Comparison of ENCODE assay signal across 8 cellular contexts in genomic region chr2:113791697-113792590, GRCh38. TPM values are rescaled to one million over a fixed set of nuclear protein-coding genes. Genes with fewer than 3 reads are reported as not detected.
A peak's percentile ranks its signal among the peaks of the same experiment; 100 is the strongest.
DNase-seq lines count a peak whose midpoint lies in the region; ATAC-seq and TF ChIP-seq lines count a peak whose summit lies in the region.

No MANE protein-coding gene starts in this region.

- TF ChIP-seq POLR2A in tibial nerve (IDR thresholded peaks at IDR 0.05): no peak

- no peak for TF ChIP-seq EP300 in tibial nerve (IDR thresholded peaks at IDR 0.05)

- no peak overlapping the region for H4K12ac ChIP-seq in trophoblast cell (ENCODE audit: low read depth, low read length)

- no peaks in the 10 kb centered on the region for H3K27me3 Mint-ChIP-seq in Caco-2 (ENCODE audit: insufficient read depth, unreplicated experiment)

- CTCF ChIA-PET in Caco-2 (lab: Charles Lee): no interaction called here

- no peak overlapping the region for H2AFZ ChIP-seq in trophoblast cell (ENCODE audit: insufficient read depth, low read length, poor library complexity)

- H3K4me1 ChIP-seq in Caco-2: peaks cover 41% of the 10 kb centered on the region
- H3K4me1 ChIP-seq in trophoblast cell (ENCODE audit: control insufficient read depth in 1 of 2, insufficient read depth in 2 of 2, low read length in 2 of 2): no peaks in the 10 kb centered on the region
- H3K4me1 ChIP-seq in tibial nerve: no peaks in the 10 kb centered on the region

- H3K4me1 Mint-ChIP-seq in Caco-2 (ENCODE audit: low read depth, unreplicated experiment): peaks cover 34% of the 10 kb centered on the region

- H2BK12ac ChIP-seq in trophoblast cell (ENCODE audit: low read length): no peak overlapping the region

- H3K79me1 ChIP-seq in trophoblast cell (ENCODE audit: low read length): no peaks in the 10 kb centered on the region

- H3K9ac ChIP-seq in trophoblast cell (ENCODE audit: low read length): no peak overlapping the region

- DNase-seq in GM06990 (ENCODE audit: extremely low read depth, insufficient read length) (peak; percentile 16), epithelial cell of proximal tubule (ENCODE audit: low read depth) (peak; percentile 99), Caco-2 (no peak), trophoblast cell (no peak), tibial nerve (ENCODE audit: low spot score in 2 of 2) (no peak), H4 (ENCODE audit: low spot score) (no peak)

- BruUV-seq in Caco-2 (replicated peaks; lab: Mats Ljungman, UMichigan): no TSS peak

- H3K9me3 ChIP-seq in Caco-2 (no peaks in the 10 kb centered on the region), trophoblast cell (ENCODE audit: insufficient read depth, low read depth, low read length) (no peaks in the 10 kb centered on the region), tibial nerve (no peaks in the 10 kb centered on the region)

- no peak overlapping the region for H3K18ac ChIP-seq in trophoblast cell (ENCODE audit: low read length)

- H4K91ac ChIP-seq in trophoblast cell (ENCODE audit: low read depth, low read length): no peak overlapping the region

- H3K14ac ChIP-seq in trophoblast cell (ENCODE audit: low read length): no peak overlapping the region

- no peak overlapping the region for H3K4me3 Mint-ChIP-seq in Caco-2 (ENCODE audit: unreplicated experiment)

- H3K36me3 ChIP-seq in GM06990 (ENCODE audit: control insufficient read depth, insufficient read depth, low read length) (no peaks in the 10 kb centered on the region), Caco-2 (ENCODE audit: control insufficient read depth, insufficient read depth, low read length) (no peaks in the 10 kb centered on the region), trophoblast cell (ENCODE audit: control insufficient read depth in 1 of 2, insufficient read depth in 2 of 2, low read length in 2 of 2) (no peaks in the 10 kb centered on the region), tibial nerve (no peaks in the 10 kb centered on the region)

- H3K4me3 ChIP-seq in GM06990 (replicated peaks; ENCODE audit: low read depth, low read length): no peak overlapping the region
- no peak overlapping the region for H3K4me3 ChIP-seq in epithelial cell of proximal tubule (ENCODE audit: low read depth, low read length)
- no peak overlapping the region for H3K4me3 ChIP-seq in Caco-2 (ENCODE audit: low read depth, low read length)
- no peak overlapping the region for H3K4me3 ChIP-seq in trophoblast cell (ENCODE audit: low read depth, low read length)
- no peak overlapping the region for H3K4me3 ChIP-seq in tibial nerve

- TF ChIP-seq CTCF in GM06990 (IDR thresholded peaks at IDR 0.05; ENCODE audit: insufficient read depth, low read length, poor library complexity, severe bottlenecking): no peak
- TF ChIP-seq CTCF in epithelial cell of proximal tubule (conservative IDR thresholded peaks at IDR 0.05; ENCODE audit: low read depth, low read length): no peak
- TF ChIP-seq CTCF in Caco-2 (IDR thresholded peaks at IDR 0.05; ENCODE audit: insufficient read depth in 1 of 2, low read depth in 1 of 2, low read length in 1 of 2, severe bottlenecking in 1 of 2, unreplicated experiment in 1 of 2): no peak
- no peak for TF ChIP-seq CTCF in tibial nerve (IDR thresholded peaks at IDR 0.05)

- ATAC-seq in GM21367 (IDR thresholded peaks at IDR 0.05; ENCODE audit: unreplicated experiment) (peak; percentile 89), HG03571 (IDR thresholded peaks at IDR 0.05; ENCODE audit: unreplicated experiment) (peak; percentile 95)

- H3K27me3 ChIP-seq in GM06990 (replicated peaks; ENCODE audit: control insufficient read depth, insufficient read depth, low read length) (no peaks in the 10 kb centered on the region), Caco-2 (replicated peaks; ENCODE audit: control insufficient read depth, insufficient read depth, low read length) (no peaks in the 10 kb centered on the region), trophoblast cell (ENCODE audit: insufficient read depth, low read length) (no peaks in the 10 kb centered on the region), tibial nerve (no peaks in the 10 kb centered on the region)

- H3K27ac Mint-ChIP-seq in Caco-2 (ENCODE audit: unreplicated experiment): no peak overlapping the region

- no peak overlapping the region for H3K23ac ChIP-seq in trophoblast cell (ENCODE audit: low read length)

- no peak overlapping the region for H3K4ac ChIP-seq in trophoblast cell (ENCODE audit: low read depth, low read length)

- H3K9me3 Mint-ChIP-seq in Caco-2 (ENCODE audit: unreplicated experiment): peaks cover 13% of the 10 kb centered on the region

- H3K36me3 Mint-ChIP-seq in Caco-2 (ENCODE audit: insufficient read depth, unreplicated experiment): peaks cover 6% of the 10 kb centered on the region

- POLR2A ChIA-PET in Caco-2 (lab: Charles Lee): interaction anchor here (0.6 kb wide), 1 partner anchor 71 kb away, joined by 5 read pairs; no protein-coding TSS in a partner anchor

- H3K4me2 ChIP-seq in trophoblast cell (ENCODE audit: low read length): no peak overlapping the region

- H2AK5ac ChIP-seq in trophoblast cell (ENCODE audit: low read length): no peak overlapping the region

- intact Hi-C loops in Caco-2 (cut with micrococcal nuclease; ENCODE audit: unreplicated experiment): no loop called here

- no peak overlapping the region for H3K27ac ChIP-seq in trophoblast cell (ENCODE audit: low read depth, low read length)
- H3K27ac ChIP-seq in tibial nerve: no peak overlapping the region

- WGBS in trophoblast cell (ENCODE audit: extremely low coverage, insufficient coverage, insufficient read length): no CpG with 5 or more reads among the region's 5 CpGs
- WGBS in tibial nerve, 2 donors: 56 to 61% methylated on average over 5 of the region's 5 CpGs

- H4K8ac ChIP-seq in trophoblast cell (ENCODE audit: low read depth, low read length): no peak overlapping the region

- no peaks in the 10 kb centered on the region for H3K79me2 ChIP-seq in trophoblast cell (ENCODE audit: control insufficient read depth, insufficient read depth, low read length, poor library complexity)

- H2BK120ac ChIP-seq in trophoblast cell (ENCODE audit: insufficient read depth, low read length, poor library complexity): no peak overlapping the region

- no peak overlapping the region for H2BK5ac ChIP-seq in trophoblast cell (ENCODE audit: low read depth, low read length, poor library complexity)

RNA-seq across cellular contexts. Expression of gene SLC35F5, which starts 35.5 kb away (rescaled TPM):
- total RNA-seq in epithelial cell of proximal tubule: 64.7 and 76.0 TPM in 2 replicates
- 140 and 149 TPM in 2 replicates for total RNA-seq in Caco-2 (2022)
- 26.0 and 28.2 TPM in 2 replicates for polyA plus RNA-seq in trophoblast cell (2013)
- total RNA-seq in tibial nerve: 10 to 100 TPM; 55.5 to 72.2 (median 61.5) TPM
- 41.7 and 56.8 TPM in 2 replicates for total RNA-seq in H4 (2014; rRNA removed; shearing (Covaris generic))

Comparison
In these comparisons a context has a peak if more than half of its experiments do, and no peak if none do; other contexts are left out.
1. DNase-seq: peak in GM06990 (single experiment) and epithelial cell of proximal tubule (single experiment); none in Caco-2 (0 of 2), trophoblast cell (0 of 2), tibial nerve (0 of 2) and H4 (single experiment).